Comparison of ENCODE assay signal across 14 cellular contexts in the genomic region with DNA sequence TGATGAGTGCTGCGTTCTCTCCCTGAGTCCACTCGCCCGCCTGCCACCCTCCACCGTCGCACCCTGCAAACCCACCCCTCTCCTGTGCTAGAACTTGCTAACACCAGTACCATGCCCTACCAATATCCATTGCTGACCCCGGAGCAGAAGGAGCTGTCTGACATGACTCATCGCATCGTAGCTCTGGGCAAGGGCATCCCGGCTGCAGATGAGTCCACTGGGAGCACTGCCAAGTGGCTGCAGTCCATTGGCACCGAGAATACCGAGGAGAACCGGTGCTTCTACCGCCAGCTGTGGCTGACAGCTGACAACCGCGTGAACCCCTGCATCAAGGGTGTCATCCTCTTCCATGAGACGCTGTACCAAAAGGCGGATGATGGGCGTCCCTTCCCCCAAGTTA. TPM values are rescaled to one million over a fixed set of nuclear protein-coding genes. Genes with fewer than 3 reads are reported as not detected.
DNase-seq lines count a peak whose midpoint lies in the region; ATAC-seq and TF ChIP-seq lines count a peak whose summit lies in the region.
"Had no signal": no experiment of that assay in that cellular context is flagged by ENCODE, and none has a peak within 500 bp of the region (broad histone marks: within the 10 kb centered on the region; RNA-seq: fewer than 3 reads in every experiment).

No MANE protein-coding gene starts in this region.

- no peak overlapping the region for H3K56ac ChIP-seq in IMR-90 (ENCODE audit: extremely low read depth, insufficient read depth, low read length)

- no peaks in the 10 kb centered on the region for H3K36me3 ChIP-seq in IMR-90 (ENCODE audit: control insufficient read depth, insufficient read depth, low read length)
- H3K36me3 ChIP-seq: BLaER1 had no signal

- H3K9ac ChIP-seq in IMR-90 (ENCODE audit: low read depth, low read length), result no peak overlapping the region
- H3K9ac ChIP-seq: BLaER1 had no signal

- H2BK20ac ChIP-seq in IMR-90 (ENCODE audit: low read depth, low read length), result no peak overlapping the region

- no peak overlapping the region for H3K14ac ChIP-seq in IMR-90 (replicated peaks; ENCODE audit: low read depth, low read length)

- DNase-seq in AG08395 (ENCODE audit: low spot score) (peak; percentile 83), IMR-90 (peak; percentile 44), cardiac fibroblast (ENCODE audit: low read depth in 2 of 2) (peak; percentile 42 to 61), lung microvascular endothelial cell (ENCODE audit: low read depth in 2 of 2) (peak; percentile 26 to 30), NCI-H1048 (lab: John Stamatoyannopoulos, UW) (no peak), MV-4-11 (lab: John Stamatoyannopoulos, UW) (no peak)
- DNase-seq in activated CD4-positive, alpha-beta T cell treated with anti-CD3 and anti-CD28 coated beads, Interleukin-2, amount 10 ng/mL, durations not matched to agents 24 days and 14 days, result no peak
- DNase-seq: activated naive CD4-positive, alpha-beta T cell had no signal

- peak overlapping the region; percentile 18 for H2AFZ ChIP-seq in IMR-90 (replicated peaks; ENCODE audit: low read length, poor library complexity)

- H3K27ac ChIP-seq in IMR-90 (ENCODE audit: insufficient read depth, low read length), result no peak overlapping the region
- H3K27ac ChIP-seq: BLaER1 had no signal

- H3K27ac Mint-ChIP-seq in activated CD4-positive, alpha-beta T cell treated with anti-CD3 and anti-CD28 coated beads, Interleukin-2, amount 10 ng/mL, durations not matched to agents 24 days and 14 days, result no peak overlapping the region

- H3K4me2 ChIP-seq in IMR-90 (ENCODE audit: low read depth, low read length), result no peak overlapping the region
- H3K4me2 ChIP-seq: BLaER1 had no signal

- H3K4me1 ChIP-seq in IMR-90 (ENCODE audit: control insufficient read depth, insufficient read depth, low read length), result peaks cover 41% of the 10 kb centered on the region

- H4K8ac ChIP-seq in IMR-90 (ENCODE audit: low read depth in 2 of 2, low read length in 2 of 2), result no peak overlapping the region

- peaks cover 33% of the 10 kb centered on the region for H3K9me1 ChIP-seq in IMR-90 (ENCODE audit: insufficient read depth, low read length)

- intact Hi-C loops in IMR-90 (cut with micrococcal nuclease), result no loop called here
- intact Hi-C loops in activated CD4-positive, alpha-beta T cell treated with anti-CD3 and anti-CD28 coated beads, Interleukin-2, amount 10 ng/mL, durations not matched to agents 24 days and 14 days (cut with micrococcal nuclease), result loop anchor here (10.0 kb wide), 1 partner anchor 342 kb away; the partner anchor contains the start of genes NT5DC2 and UQCC5

- peaks cover 0 to 13% of the 10 kb centered on the region in 2 experiments; a peak in 3 of 4 replicates for H3K79me1 ChIP-seq in IMR-90 (ENCODE audit: low read depth in 1 of 2, low read length in 2 of 2)

- H3K4me3 ChIP-seq in IMR-90 (ENCODE audit: insufficient read depth, low read depth, low read length) (no peak overlapping the region), cardiac fibroblast (replicated peaks in 1 of 2; ENCODE audit: low read depth in 2 of 2, low read length in 2 of 2) (no peak overlapping the region)
- H3K4me3 ChIP-seq: BLaER1, GM12878 had no signal

- H2AK5ac ChIP-seq in IMR-90 (ENCODE audit: low read depth, low read length), result no peak overlapping the region

- peak overlapping the region; percentile 44 for H2AK9ac ChIP-seq in IMR-90 (replicated peaks; ENCODE audit: low read depth, low read length, poor library complexity)

- no peaks in the 10 kb centered on the region for H3K27me3 Mint-ChIP-seq in activated CD4-positive, alpha-beta T cell treated with anti-CD3 and anti-CD28 coated beads, Interleukin-2, amount 10 ng/mL, durations not matched to agents 24 days and 14 days

- no peak overlapping the region for H2BK15ac ChIP-seq in IMR-90 (ENCODE audit: low read depth, low read length)

- H3K4me3 Mint-ChIP-seq in activated CD4-positive, alpha-beta T cell treated with anti-CD3 and anti-CD28 coated beads, Interleukin-2, amount 10 ng/mL, durations not matched to agents 24 days and 14 days, result no peak overlapping the region

- no peaks in the 10 kb centered on the region for H3K9me3 ChIP-seq in IMR-90 (ENCODE audit: control insufficient read depth, insufficient read depth, low read length)
- H3K9me3 ChIP-seq: BLaER1 had no signal

- no peak overlapping the region for H4K91ac ChIP-seq in IMR-90 (ENCODE audit: insufficient read depth, low read depth, low read length)

- POLR2A ChIA-PET in IMR-90 (lab: Charles Lee; ENCODE audit: unreplicated experiment), result interaction anchor here (0.6 kb wide), 1 partner anchor 9 kb away, joined by 4 read pairs; no protein-coding TSS in a partner anchor

- peak overlapping the region; percentile 0; the same call in 1 of the 2 replicates for H3K4ac ChIP-seq in IMR-90 (ENCODE audit: low read depth, low read length)

- in situ Hi-C loops in IMR-90 (cut with MboI; ENCODE audit: low sequenced_read_pairs), result no loop called here

- WGBS in IMR-90 (ENCODE audit: extremely low coverage in 2 of 2, insufficient read length in 1 of 2), 2 experiments, result 40% methylated on average over 5 of the region's 18 CpGs; no CpG with 5 or more reads in 1 of the 2 experiments

- H3K18ac ChIP-seq in IMR-90 (ENCODE audit: low read depth, low read length), result no peak overlapping the region

- CTCF ChIA-PET in IMR-90 (lab: Yijun Ruan, JAX), result interaction anchor here (0.6 kb wide), 1 partner anchor 162 kb away, joined by 3 read pairs; no protein-coding TSS in a partner anchor

- H3K36me3 Mint-ChIP-seq in activated CD4-positive, alpha-beta T cell treated with anti-CD3 and anti-CD28 coated beads, Interleukin-2, amount 10 ng/mL, durations not matched to agents 24 days and 14 days (ENCODE audit: low read depth), result no peaks in the 10 kb centered on the region

- no peaks in the 10 kb centered on the region for H3K9me3 Mint-ChIP-seq in activated CD4-positive, alpha-beta T cell treated with anti-CD3 and anti-CD28 coated beads, Interleukin-2, amount 10 ng/mL, durations not matched to agents 24 days and 14 days

- H2BK5ac ChIP-seq in IMR-90 (ENCODE audit: low read depth, low read length, poor library complexity, severe bottlenecking), result no peak overlapping the region

- TF ChIP-seq POLR2A in IMR-90 (IDR thresholded peaks at IDR 0.05; ENCODE audit: low read depth, low read length), result no peak

- TF ChIP-seq CTCF in IMR-90 (conservative IDR thresholded peaks at IDR 0.05; ENCODE audit: low read depth, low read length) (no peak), cardiac fibroblast (IDR thresholded peaks at IDR 0.05; ENCODE audit: low read depth, low read length) (no peak)

- H4K20me1 ChIP-seq in IMR-90 (ENCODE audit: insufficient read depth, low read length), result no peaks in the 10 kb centered on the region
- H4K20me1 ChIP-seq: BLaER1 had no signal

- dilution Hi-C loops in IMR-90 (cut with HindIII; ENCODE audit: low sequenced_read_pairs, unreplicated experiment), result no loop called here

- H2BK120ac ChIP-seq in IMR-90 (ENCODE audit: low read depth, low read length), result no peak overlapping the region

- BruUV-seq in IMR-90 (replicated peaks; lab: Mats Ljungman, UMichigan), result no TSS peak

- H4K5ac ChIP-seq in IMR-90 (ENCODE audit: low read depth, low read length), result no peak overlapping the region

- peaks cover 29% of the 10 kb centered on the region for H3K4me1 Mint-ChIP-seq in activated CD4-positive, alpha-beta T cell treated with anti-CD3 and anti-CD28 coated beads, Interleukin-2, amount 10 ng/mL, durations not matched to agents 24 days and 14 days

- ATAC-seq in IMR-90 (ENCODE audit: low read depth), result no peak
- no peak for ATAC-seq in GM18520 (IDR thresholded peaks at IDR 0.05; ENCODE audit: unreplicated experiment)
- ATAC-seq: activated CD4-positive, CD25-positive, alpha-beta regulatory T cell treated with anti-CD3 and anti-CD28 coated beads, Interleukin-2, amount 50 U/mL, for 24 hours; GM12878; Panc1 had no signal

- H3K27me3 ChIP-seq in IMR-90 (ENCODE audit: control insufficient read depth, insufficient read depth, low read length), result no peaks in the 10 kb centered on the region
- H3K27me3 ChIP-seq: BLaER1 had no signal

- H3K23ac ChIP-seq in IMR-90 (ENCODE audit: low read depth, low read length), result no peak overlapping the region

- TF ChIP-seq RAD21 in IMR-90 (IDR thresholded peaks at IDR 0.05; ENCODE audit: low read length), result no peak

RNA-seq across cellular contexts. Expression of gene ALAS1, which starts 4.9 kb away (rescaled TPM):
- total RNA-seq in IMR-90 (2012; rRNA removed), result 29.7 and 32.8 TPM in 2 replicates
- polyA plus RNA-seq in IMR-90 (2012; rRNA removed), result 47.2 and 47.8 TPM in 2 replicates
- polyA plus RNA-seq in IMR-90 (2012; cell fraction: cytosol; rRNA removed), result 34.1 and 38.0 TPM in 2 replicates
- 38.1 and 45.9 TPM in 2 replicates for polyA plus RNA-seq in IMR-90 (2012; cell fraction: nucleus; rRNA removed; ENCODE audit: low replicate concordance)
- 28.4 and 35.5 TPM in 2 replicates for total RNA-seq in lung microvascular endothelial cell
- 115 and 118 TPM in 2 replicates for total RNA-seq in activated CD4-positive, alpha-beta T cell treated with anti-CD3 and anti-CD28 coated beads, Interleukin-2, amount 10 ng/mL, durations not matched to agents 24 days and 14 days

RNA-seq across cellular contexts. Expression of gene TLR9, which starts 32.4 kb away (rescaled TPM):
- not detected in 2 replicates for total RNA-seq in IMR-90 (2012; rRNA removed)
- 0.03 TPM in 1 of 2 replicates, not detected in the other for polyA plus RNA-seq in IMR-90 (2012; rRNA removed)
- 0.01 TPM in 1 of 2 replicates, not detected in the other for polyA plus RNA-seq in IMR-90 (2012; cell fraction: cytosol; rRNA removed)
- polyA plus RNA-seq in IMR-90 (2012; cell fraction: nucleus; rRNA removed; ENCODE audit: low replicate concordance), result 0.15 TPM in 2 replicates
- not detected in 2 replicates for total RNA-seq in lung microvascular endothelial cell
- total RNA-seq in activated CD4-positive, alpha-beta T cell treated with anti-CD3 and anti-CD28 coated beads, Interleukin-2, amount 10 ng/mL, durations not matched to agents 24 days and 14 days, result 0.17 and 0.42 TPM in 2 replicates
- total RNA-seq: pulmonary artery endothelial cell had no signal

RNA-seq across cellular contexts. Expression of gene POC1A, which starts 38.8 kb away (rescaled TPM):
- total RNA-seq in IMR-90 (2012; rRNA removed), result 8.3 and 10.6 TPM in 2 replicates
- polyA plus RNA-seq in IMR-90 (2012; rRNA removed), result 11.5 TPM in 2 replicates
- polyA plus RNA-seq in IMR-90 (2012; cell fraction: cytosol; rRNA removed), result 9.0 and 9.3 TPM in 2 replicates
- 5.2 and 10.5 TPM in 2 replicates for polyA plus RNA-seq in IMR-90 (2012; cell fraction: nucleus; rRNA removed; ENCODE audit: low replicate concordance)
- total RNA-seq in lung microvascular endothelial cell, result 4.0 and 8.7 TPM in 2 replicates
- total RNA-seq in activated CD4-positive, alpha-beta T cell treated with anti-CD3 and anti-CD28 coated beads, Interleukin-2, amount 10 ng/mL, durations not matched to agents 24 days and 14 days, result 23.2 and 24.1 TPM in 2 replicates

RNA-seq across cellular contexts. Expression of gene TWF2, which starts 45.9 kb away (rescaled TPM):
- total RNA-seq in IMR-90 (2012; rRNA removed) (105 and 111 TPM in 2 replicates), lung microvascular endothelial cell (74.6 and 102 TPM in 2 replicates)
- 145 and 158 TPM in 2 replicates for polyA plus RNA-seq in IMR-90 (2012; rRNA removed)
- 165 and 194 TPM in 2 replicates for polyA plus RNA-seq in IMR-90 (2012; cell fraction: cytosol; rRNA removed)
- polyA plus RNA-seq in IMR-90 (2012; cell fraction: nucleus; rRNA removed; ENCODE audit: low replicate concordance), result 62.0 and 123 TPM in 2 replicates
- 80.3 and 87.0 TPM in 2 replicates for total RNA-seq in activated CD4-positive, alpha-beta T cell treated with anti-CD3 and anti-CD28 coated beads, Interleukin-2, amount 10 ng/mL, durations not matched to agents 24 days and 14 days

RNA-seq across cellular contexts. Expression of gene PPM1M, which starts 52.5 kb away (rescaled TPM):
- total RNA-seq in IMR-90 (2012; rRNA removed) (12.2 and 13.1 TPM in 2 replicates), lung microvascular endothelial cell (10.9 and 14.3 TPM in 2 replicates)
- polyA plus RNA-seq in IMR-90 (2012; rRNA removed), result 15.4 and 18.1 TPM in 2 replicates
- polyA plus RNA-seq in IMR-90 (2012; cell fraction: cytosol; rRNA removed), result 12.1 and 14.9 TPM in 2 replicates
- 51.7 and 53.1 TPM in 2 replicates for polyA plus RNA-seq in IMR-90 (2012; cell fraction: nucleus; rRNA removed; ENCODE audit: low replicate concordance)
- total RNA-seq in activated CD4-positive, alpha-beta T cell treated with anti-CD3 and anti-CD28 coated beads, Interleukin-2, amount 10 ng/mL, durations not matched to agents 24 days and 14 days, result 48.3 and 49.2 TPM in 2 replicates

Comparison
In these comparisons a context has a peak if more than half of its experiments do, and no peak if none do; other contexts are left out.
1. DNase-seq: peak in AG08395 (single experiment), IMR-90 (single experiment), cardiac fibroblast (2 of 2) and lung microvascular endothelial cell (2 of 2); none in NCI-H1048 (single experiment), activated CD4-positive, alpha-beta T cell treated with anti-CD3 and anti-CD28 coated beads, Interleukin-2, amount 10 ng/mL, durations not matched to agents 24 days and 14 days (single experiment) and MV-4-11 (single experiment).